Comparison of ENCODE assay signal across 15 cellular contexts in genomic region chr2:174623690-174624089, GRCh38. TPM values are rescaled to one million over a fixed set of nuclear protein-coding genes. Genes with fewer than 3 reads are reported as not detected.
DNase-seq lines count a peak whose midpoint lies in the region; ATAC-seq and TF ChIP-seq lines count a peak whose summit lies in the region.
"Had no signal": no experiment of that assay in that cellular context is flagged by ENCODE, and none has a peak within 500 bp of the region (broad histone marks: within the 10 kb centered on the region; RNA-seq: fewer than 3 reads in every experiment).

No MANE protein-coding gene starts in this region.

- no peaks in the 10 kb centered on the region for H3K36me3 ChIP-seq in tibial artery
- H3K36me3 ChIP-seq: right atrium auricular region had no signal

- H3K4me3 Mint-ChIP-seq in stimulated activated naive CD8-positive, alpha-beta T cell treated with anti-CD3 and anti-CD28 coated beads, Interleukin-15, Interleukin-2, amounts not matched to agents 100 ng/mL and 50 ng/mL, for 24 hours = no peak overlapping the region
- no peak overlapping the region for H3K4me3 Mint-ChIP-seq in activated naive CD8-positive, alpha-beta T cell treated with anti-CD3 and anti-CD28 coated beads for 36 hours

- peak overlapping the region; percentile 64 for H3K27ac Mint-ChIP-seq in stimulated activated naive CD8-positive, alpha-beta T cell treated with anti-CD3 and anti-CD28 coated beads, Interleukin-15, Interleukin-2, amounts not matched to agents 100 ng/mL and 50 ng/mL, for 24 hours
- peak overlapping the region; percentile 62 for H3K27ac Mint-ChIP-seq in activated naive CD8-positive, alpha-beta T cell treated with anti-CD3 and anti-CD28 coated beads for 36 hours

- DNase-seq in stimulated activated naive CD8-positive, alpha-beta T cell treated with anti-CD3 and anti-CD28 coated beads, Interleukin-15, Interleukin-2, amounts not matched to agents 100 U/mL and 50 U/mL, for 24 hours = no peak
- DNase-seq in activated naive CD8-positive, alpha-beta T cell treated with anti-CD3 and anti-CD28 coated beads for 36 hours = no peak
- no peak for DNase-seq in tibial artery
- no peak for DNase-seq in HEK293T (ENCODE audit: extremely low spot score)
- DNase-seq in foreskin keratinocyte = no peak
- DNase-seq: activated CD8-positive, alpha-beta memory T cell treated with anti-CD3 and anti-CD28 coated beads, Interleukin-2, amount 50 U/mL, for 4 hours; anterior cingulate cortex; NCI-H1436 treated with DMSO at 0.1 percent for 48 hours; NCI-H526; RPMI8226; T1000 had no signal

- peaks cover 0 to 46% (median 15%) of the 10 kb centered on the region in 4 donors for H3K4me1 ChIP-seq in tibial artery
- no peaks in the 10 kb centered on the region for H3K4me1 ChIP-seq in foreskin keratinocyte

- H3K27me3 ChIP-seq in tibial artery = no peaks in the 10 kb centered on the region
- H3K27me3 ChIP-seq in foreskin keratinocyte = no peaks in the 10 kb centered on the region
- H3K27me3 ChIP-seq: right atrium auricular region had no signal

- POLR2A ChIA-PET in HEK293T (lab: Yijun Ruan, JAX) = no interaction called here

- peak overlapping the region; percentile 48 to 58 for H3K27ac ChIP-seq in tibial artery
- no peak overlapping the region for H3K27ac ChIP-seq in foreskin keratinocyte
- H3K27ac ChIP-seq: right atrium auricular region had no signal

- no peak overlapping the region for H3K4me3 ChIP-seq in tibial artery
- H3K4me3 ChIP-seq: right atrium auricular region had no signal

- peaks cover 66% of the 10 kb centered on the region for H3K36me3 Mint-ChIP-seq in stimulated activated naive CD8-positive, alpha-beta T cell treated with anti-CD3 and anti-CD28 coated beads, Interleukin-15, Interleukin-2, amounts not matched to agents 100 ng/mL and 50 ng/mL, for 24 hours (ENCODE audit: low read depth)
- H3K36me3 Mint-ChIP-seq in activated naive CD8-positive, alpha-beta T cell treated with anti-CD3 and anti-CD28 coated beads for 36 hours = peaks cover 62% of the 10 kb centered on the region

- intact Hi-C loops in tibial artery (cut with DNase I; ENCODE audit: low total_unique reads) = no loop called here

- peaks cover 84% of the 10 kb centered on the region for H3K4me1 Mint-ChIP-seq in stimulated activated naive CD8-positive, alpha-beta T cell treated with anti-CD3 and anti-CD28 coated beads, Interleukin-15, Interleukin-2, amounts not matched to agents 100 ng/mL and 50 ng/mL, for 24 hours (ENCODE audit: low read depth)
- peaks cover 70% of the 10 kb centered on the region for H3K4me1 Mint-ChIP-seq in activated naive CD8-positive, alpha-beta T cell treated with anti-CD3 and anti-CD28 coated beads for 36 hours

- H3K9me3 Mint-ChIP-seq in stimulated activated naive CD8-positive, alpha-beta T cell treated with anti-CD3 and anti-CD28 coated beads, Interleukin-15, Interleukin-2, amounts not matched to agents 100 ng/mL and 50 ng/mL, for 24 hours = no peaks in the 10 kb centered on the region
- no peaks in the 10 kb centered on the region for H3K9me3 Mint-ChIP-seq in activated naive CD8-positive, alpha-beta T cell treated with anti-CD3 and anti-CD28 coated beads for 36 hours

- H3K9me3 ChIP-seq in tibial artery = no peaks in the 10 kb centered on the region
- H3K9me3 ChIP-seq: right atrium auricular region had no signal

- ATAC-seq in stimulated activated naive CD8-positive, alpha-beta T cell treated with anti-CD3 and anti-CD28 coated beads, Interleukin-15, Interleukin-2, amounts not matched to agents 100 U/mL and 50 U/mL, for 24 hours = no peak
- ATAC-seq in HG02981 (IDR thresholded peaks at IDR 0.05; ENCODE audit: unreplicated experiment) = peak; percentile 55
- no peak for ATAC-seq in GM18519 (IDR thresholded peaks at IDR 0.05; ENCODE audit: low FRiP score, unreplicated experiment)
- ATAC-seq in foreskin keratinocyte = no peak

- no peak for TF ChIP-seq CTCF in tibial artery (IDR thresholded peaks at IDR 0.05)
- no peak for TF ChIP-seq CTCF in foreskin keratinocyte (conservative IDR thresholded peaks at IDR 0.05)

- CTCF ChIA-PET in HEK293T (lab: Yijun Ruan, JAX) = interaction anchor here (0.7 kb wide), 1 partner anchor 65 kb away, joined by 7 read pairs; no protein-coding TSS in a partner anchor

- H3K27me3 Mint-ChIP-seq in stimulated activated naive CD8-positive, alpha-beta T cell treated with anti-CD3 and anti-CD28 coated beads, Interleukin-15, Interleukin-2, amounts not matched to agents 100 ng/mL and 50 ng/mL, for 24 hours = no peaks in the 10 kb centered on the region
- no peaks in the 10 kb centered on the region for H3K27me3 Mint-ChIP-seq in activated naive CD8-positive, alpha-beta T cell treated with anti-CD3 and anti-CD28 coated beads for 36 hours

TF ChIP-seq in HEK293T, 16 proteins besides CTCF, POLR2A, EP300 and RAD21:
- TF ChIP-seq FOXA1 (IDR thresholded peaks at IDR 0.05) (no peak), SUZ12 (IDR thresholded peaks at IDR 0.05) (no peak), ZNF384 (IDR thresholded peaks at IDR 0.05) (no peak), TARDBP (IDR thresholded peaks at IDR 0.05) (no peak), LEF1 (IDR thresholded peaks at IDR 0.05; ENCODE audit: borderline replicate concordance) (no peak)
TF ChIP-seq in HEK293T: peak in this region for 0.

RNA-seq across cellular contexts. Expression of gene WIPF1, which starts 26.1 kb away (rescaled TPM):
- 100 to 1,000 TPM; 384 to 391 TPM for total RNA-seq in activated naive CD8-positive, alpha-beta T cell treated with anti-CD3 and anti-CD28 coated beads for 36 hours
- 5.2 and 5.8 TPM in 2 replicates for total RNA-seq in foreskin keratinocyte
- 3.5 and 4.2 TPM in 2 replicates for polyA plus RNA-seq in foreskin keratinocyte

Comparison
In these comparisons a context has a peak if more than half of its experiments do, and no peak if none do; other contexts are left out.
1. RNA of gene WIPF1, which starts 26.1 kb away (total RNA-seq): 384 to 391 TPM in activated naive CD8-positive, alpha-beta T cell treated with anti-CD3 and anti-CD28 coated beads for 36 hours; 5.2 to 5.8 TPM in foreskin keratinocyte; every median in the first group is over 10 times any median in the second.